ENCODE assay signal across 8 cellular contexts in genomic region chr11:2092956-2093412, GRCh38. TPM values are rescaled to one million over a fixed set of nuclear protein-coding genes. Genes with fewer than 3 reads are reported as not detected.
A peak's percentile ranks its signal among the peaks of the same experiment; 100 is the strongest.
DNase-seq lines count a peak whose midpoint lies in the region; ATAC-seq and TF ChIP-seq lines count a peak whose summit lies in the region.

No MANE protein-coding gene starts in this region.

- H3K27ac Mint-ChIP-seq in Calu3 (ENCODE audit: unreplicated experiment), result no peak overlapping the region

- CTCF ChIA-PET in Calu3 (lab: Charles Lee), result interaction anchor here (1.3 to 1.6 kb wide), 3 partner anchors 15 to 63 kb away, joined by 5 to 11 read pairs (median 8); no protein-coding TSS in a partner anchor

- peak; percentile 94 for DNase-seq in Calu3
- DNase-seq in NCI-H2081 treated with DMSO at 0.1 percent for 48 hours (lab: John Stamatoyannopoulos, UW), result peak; percentile 56
- peak; percentile 55 to 66 for DNase-seq in activated T-cell treated with anti-CD3 and anti-CD28 coated beads, Interleukin-2, amount 50 U/mL, for 48 hours
- DNase-seq in left cardiac atrium, result peak; percentile 68
- DNase-seq in stimulated activated CD8-positive, alpha-beta memory T cell treated with anti-CD3 and anti-CD28 coated beads, Interleukin-15, amount 100 ng/mL, for 1 hour (ENCODE audit: low read depth), result peak; percentile 46
- no peak for DNase-seq in GM19240 (ENCODE audit: insufficient read length, low spot score)

- H3K4me1 Mint-ChIP-seq in Calu3 (ENCODE audit: low read depth, unreplicated experiment), result peaks cover 16% of the 10 kb centered on the region

- no TSS peak for BruUV-seq in Calu3 (replicated peaks; lab: Mats Ljungman, UMichigan)

- no peaks in the 10 kb centered on the region for H3K9me3 Mint-ChIP-seq in Calu3 (ENCODE audit: low read depth, unreplicated experiment)

- H3K36me3 Mint-ChIP-seq in Calu3 (ENCODE audit: insufficient read depth, unreplicated experiment), result no peaks in the 10 kb centered on the region

- intact Hi-C loops in Calu3 (cut with micrococcal nuclease; ENCODE audit: unreplicated experiment) (loop anchor here (5.0 kb wide), 1 partner anchor 186 kb away; no protein-coding TSS in a partner anchor), left cardiac atrium (cut with DNase I) (no loop called here)

- H3K27me3 Mint-ChIP-seq in Calu3 (ENCODE audit: unreplicated experiment), result peaks cover 12% of the 10 kb centered on the region

- ATAC-seq in left cardiac atrium (peak; percentile 65 to 78), GM18502 (IDR thresholded peaks at IDR 0.05; ENCODE audit: poor library complexity, unreplicated experiment) (no peak), HG03135 (IDR thresholded peaks at IDR 0.05; ENCODE audit: unreplicated experiment) (no peak)

- TF ChIP-seq CTCF in Calu3 (IDR thresholded peaks at IDR 0.05; ENCODE audit: unreplicated experiment), result no peak

- H3K4me3 Mint-ChIP-seq in Calu3 (ENCODE audit: low read depth, unreplicated experiment), result no peak overlapping the region

RNA-seq across cellular contexts. Expression of gene IGF2, which starts 46.2 kb away (rescaled TPM):
- total RNA-seq in Calu3 (2022) (0.37 and 0.45 TPM in 2 replicates), left cardiac atrium (100 to 1,000 TPM in 1 of 2 donors, 10 to 100 TPM in 1; 94.3 to 114 TPM)

Comparison
In these comparisons a context has a peak if more than half of its experiments do, and no peak if none do; other contexts are left out.
1. ATAC-seq: peak in left cardiac atrium (2 of 2); none in GM18502 (single experiment) and HG03135 (single experiment).
2. RNA of gene IGF2, which starts 46.2 kb away (total RNA-seq): 94.3 to 114 TPM in left cardiac atrium; 0.37 to 0.45 TPM in Calu3; every median in the first group is over 10 times any median in the second.